ENCODE assay signal across 23 cellular contexts in genomic region chr10:71613877-71614276, GRCh38.
A peak's percentile ranks its signal among the peaks of the same experiment; 100 is the strongest.
DNase-seq lines count a peak whose midpoint lies in the region; ATAC-seq, FAIRE-seq and TF ChIP-seq lines count a peak whose summit lies in the region.
"Had no signal": no experiment of that assay in that cellular context is flagged by ENCODE, and none has a peak within 500 bp of the region (broad histone marks: within the 10 kb centered on the region; RNA-seq: fewer than 3 reads in every experiment).

No MANE protein-coding gene starts in this region.

- H3K27ac ChIP-seq in heart left ventricle (peak overlapping the region in 7 of 12 donors; percentile 1 to 77 (median 49)), duodenal mucosa (ENCODE audit: low read depth, low read length) (no peak overlapping the region), kidney (ENCODE audit: low read depth in 2 of 2, low read length in 2 of 2) (peak overlapping the region; percentile 26 to 80), transverse colon (peak overlapping the region; percentile 69 to 76 (median 74))
- H3K27ac ChIP-seq: 22Rv1, SK-N-MC had no signal

- 76 to 89% (median 81%) methylated on average over 4 of the region's 4 CpGs for WGBS in heart left ventricle, 4 donors
- WGBS in transverse colon (ENCODE audit: low coverage in 1 of 2), 2 donors, result 82 to 94% methylated on average over 3 to 4 of the region's 4 CpGs

- no peak for DNase-seq in heart left ventricle
- no peak for DNase-seq in Right ventricle myocardium inferior (ENCODE audit: missing footprints)
- no peak for DNase-seq in kidney
- DNase-seq in transverse colon, result no peak
- no peak for DNase-seq in frontal cortex (ENCODE audit: low spot score in 2 of 2)
- DNase-seq in NCI-H2081 treated with DMSO at 0.1 percent for 48 hours (lab: John Stamatoyannopoulos, UW), result no peak
- no peak for DNase-seq in stimulated activated effector memory CD8-positive, alpha-beta T cell treated with anti-CD3 and anti-CD28 coated beads, Interleukin-12 subunit alpha, Interleukin-12 subunit beta, amount 100 ng/mL, for 72 hours (ENCODE audit: low spot score in 2 of 2)
- DNase-seq: ACHN; C1 segment of cervical spinal cord; CD8-positive, alpha-beta T cell; DMS153; KG1; NCI-H1092 treated with DMSO at 0.1 percent for 48 hours; NCI-H1436 treated with DMSO at 0.1 percent for 48 hours; NCI-H1930; NCI-H2227 treated with DMSO at 0.1 percent for 48 hours; NCI-H510A; NCI-H82; SHP77 treated with DMSO at 0.1 percent for 48 hours had no signal

- TF ChIP-seq POLR2A in heart left ventricle (IDR thresholded peaks at IDR 0.05), result no peak
- no peak for TF ChIP-seq POLR2A in transverse colon (IDR thresholded peaks at IDR 0.05)

- intact Hi-C loops in heart left ventricle (cut with DNase I) (loop anchor here in 4 of 10 donors (5.0 to 10.0 kb wide), 3 partner anchors 88 to 93 kb away; no protein-coding TSS in a partner anchor), Right ventricle myocardium inferior (cut with DNase I) (loop anchor here (5.0 kb wide), 1 partner anchor 93 kb away; no protein-coding TSS in a partner anchor), kidney (cut with DNase I) (no loop called here), transverse colon (cut with DNase I; ENCODE audit: low total_unique reads) (no loop called here)

- H3K4me1 ChIP-seq in heart left ventricle (peaks cover 3 to 27% (median 20%) of the 10 kb centered on the region in 12 donors), duodenal mucosa (ENCODE audit: control insufficient read depth in 1 of 2, insufficient read depth in 2 of 2, low read length in 2 of 2) (peaks cover 16 to 20% of the 10 kb centered on the region in 2 donors), kidney (ENCODE audit: control insufficient read depth in 1 of 2, insufficient read depth in 1 of 2, low read depth in 1 of 2, low read length in 2 of 2) (peaks cover 12 to 13% of the 10 kb centered on the region in 2 donors), transverse colon (peaks cover 10 to 25% (median 15%) of the 10 kb centered on the region in 4 donors)

- in situ Hi-C loops in transverse colon (cut with MboI; ENCODE audit: low pct_ligation_motif_present in 1 of 4, low pct_unique_long_range_greater_than_20kb in 1 of 4, low sequenced_read_pairs in 3 of 4), result no loop called here

- no peak for FAIRE-seq in kidney (lab: Jason Lieb, UNC)
- no peak for FAIRE-seq in frontal cortex (lab: Jason Lieb, UNC)
- FAIRE-seq: GM12892 had no signal

- H3K4me3 Mint-ChIP-seq in stimulated activated effector memory CD8-positive, alpha-beta T cell treated with anti-CD3 and anti-CD28 coated beads, Interleukin-12 subunit alpha, Interleukin-12 subunit beta, amount 100 ng/mL, for 72 hours, result no peak overlapping the region
- H3K4me3 Mint-ChIP-seq: CD8-positive, alpha-beta T cell had no signal

- TF ChIP-seq EP300 in transverse colon (IDR thresholded peaks at IDR 0.05; ENCODE audit: low read depth), result no peak

- H3K4me1 Mint-ChIP-seq in stimulated activated effector memory CD8-positive, alpha-beta T cell treated with anti-CD3 and anti-CD28 coated beads, Interleukin-12 subunit alpha, Interleukin-12 subunit beta, amount 100 ng/mL, for 72 hours, result peaks cover 13% of the 10 kb centered on the region

- no peak overlapping the region for H3K27ac Mint-ChIP-seq in stimulated activated effector memory CD8-positive, alpha-beta T cell treated with anti-CD3 and anti-CD28 coated beads, Interleukin-12 subunit alpha, Interleukin-12 subunit beta, amount 100 ng/mL, for 72 hours
- H3K27ac Mint-ChIP-seq: CD8-positive, alpha-beta T cell had no signal

- ATAC-seq in heart left ventricle (no peak), Right ventricle myocardium inferior (no peak)
- ATAC-seq in stimulated activated effector memory CD8-positive, alpha-beta T cell treated with anti-CD3 and anti-CD28 coated beads, Interleukin-12 subunit alpha, Interleukin-12 subunit beta, amount 100 ng/mL, for 72 hours, result no peak
- ATAC-seq: CD8-positive, alpha-beta T cell had no signal

- H3K4me3 ChIP-seq in heart left ventricle, result no peak overlapping the region
- peak overlapping the region; percentile 32 to 35 for H3K4me3 ChIP-seq in duodenal mucosa (ENCODE audit: low read depth in 1 of 2, low read length in 2 of 2)
- H3K4me3 ChIP-seq in kidney (ENCODE audit: low read length in 2 of 2), result no peak overlapping the region
- H3K4me3 ChIP-seq in transverse colon, result no peak overlapping the region
- H3K4me3 ChIP-seq: SK-N-MC had no signal

- H3K9me3 ChIP-seq in heart left ventricle, result no peaks in the 10 kb centered on the region
- H3K9me3 ChIP-seq in duodenal mucosa (ENCODE audit: control insufficient read depth in 1 of 2, low read length in 2 of 2), result no peaks in the 10 kb centered on the region
- H3K9me3 ChIP-seq in kidney (ENCODE audit: control insufficient read depth in 1 of 2, low read length in 2 of 2), result no peaks in the 10 kb centered on the region
- H3K9me3 ChIP-seq in transverse colon, result no peaks in the 10 kb centered on the region

- TF ChIP-seq CTCF in heart left ventricle (IDR thresholded peaks at IDR 0.05) (no peak), kidney (IDR thresholded peaks at IDR 0.05; ENCODE audit: borderline replicate concordance, extremely low read depth, insufficient read depth) (no peak), transverse colon (IDR thresholded peaks at IDR 0.05) (no peak)

- H3K9me3 Mint-ChIP-seq in stimulated activated effector memory CD8-positive, alpha-beta T cell treated with anti-CD3 and anti-CD28 coated beads, Interleukin-12 subunit alpha, Interleukin-12 subunit beta, amount 100 ng/mL, for 72 hours, result no peaks in the 10 kb centered on the region
- H3K9me3 Mint-ChIP-seq: CD8-positive, alpha-beta T cell had no signal

- no peaks in the 10 kb centered on the region for H3K36me3 ChIP-seq in heart left ventricle
- H3K36me3 ChIP-seq in duodenal mucosa (ENCODE audit: control insufficient read depth in 1 of 2, insufficient read depth in 2 of 2, low read length in 2 of 2), result no peaks in the 10 kb centered on the region
- H3K36me3 ChIP-seq in kidney (ENCODE audit: control insufficient read depth in 1 of 2, insufficient read depth in 2 of 2, low read length in 2 of 2), result no peaks in the 10 kb centered on the region
- H3K36me3 ChIP-seq in transverse colon, result no peaks in the 10 kb centered on the region

- H3K27me3 ChIP-seq in heart left ventricle, result no peaks in the 10 kb centered on the region
- no peaks in the 10 kb centered on the region for H3K27me3 ChIP-seq in duodenal mucosa (ENCODE audit: control insufficient read depth in 1 of 2, insufficient read depth in 2 of 2, low read length in 2 of 2)
- H3K27me3 ChIP-seq in transverse colon, result no peaks in the 10 kb centered on the region

- peak overlapping the region in 1 of 2 donors; percentile 21 for H3K9ac ChIP-seq in duodenal mucosa (ENCODE audit: low read depth in 1 of 2, low read length in 2 of 2)
- H3K9ac ChIP-seq in kidney (ENCODE audit: low read length in 2 of 2), result no peak overlapping the region

- H3K36me3 Mint-ChIP-seq in stimulated activated effector memory CD8-positive, alpha-beta T cell treated with anti-CD3 and anti-CD28 coated beads, Interleukin-12 subunit alpha, Interleukin-12 subunit beta, amount 100 ng/mL, for 72 hours, result no peaks in the 10 kb centered on the region
- H3K36me3 Mint-ChIP-seq: CD8-positive, alpha-beta T cell had no signal

Comparison
In these comparisons a context has a peak if more than half of its experiments do, and no peak if none do; other contexts are left out.
1. H3K4me3 ChIP-seq: peak in duodenal mucosa (2 of 2); none in heart left ventricle (0 of 12), kidney (0 of 2) and transverse colon (0 of 4).